21 cellular contexts compared by ENCODE assay signal in genomic region chr22:42914511-42915076, GRCh38.
"Had no signal": no experiment of that assay in that cellular context is flagged by ENCODE, and none has a peak within 500 bp of the region (broad histone marks: within the 10 kb centered on the region; RNA-seq: fewer than 3 reads in every experiment).

No MANE protein-coding gene starts in this region.

- H3K9me3 Mint-ChIP-seq: activated CD8-positive, alpha-beta T cell treated with anti-CD3 and anti-CD28 coated beads for 36 hours; activated naive CD4-positive, alpha-beta T cell treated with anti-CD3 and anti-CD28 coated beads, Interleukin-2, amount 50 U/mL, for 72 hours; central memory CD8-positive, alpha-beta T cell; effector memory CD8-positive, alpha-beta T cell; nephron; T-helper 1 cell treated with Interleukin-12 subunit alpha and Interleukin-12 subunit beta and Interleukin-4 antibody, amounts not matched to agents 30 μg/mL and 1 μg/mL, for 36 hours had no signal

- H3K4me2 ChIP-seq: smooth muscle cell had no signal

- H3K27me3 ChIP-seq: breast epithelium, dorsolateral prefrontal cortex, esophagus muscularis mucosa, sigmoid colon, upper lobe of right lung had no signal

- DNase-seq: activated CD4-positive, alpha-beta T cell treated with anti-CD3 and anti-CD28 coated beads for 48 hours; activated CD4-positive, CD25-positive, alpha-beta regulatory T cell; activated CD8-positive, alpha-beta T cell treated with anti-CD3 and anti-CD28 coated beads for 36 hours; activated gamma-delta T cell treated with Interleukin-2 at 50 U/mL for 16 hours; dorsolateral prefrontal cortex; effector memory CD8-positive, alpha-beta T cell; hypothalamus; left ventricle myocardium superior; occipital lobe; sigmoid colon; stimulated activated CD4-positive, alpha-beta T cell treated with anti-CD3 and anti-CD28 coated beads, Interleukin-4, amount 100 ng/mL, for 1 hour; stimulated activated naive CD4-positive, alpha-beta T cell; upper lobe of right lung had no signal

- H3K36me3 ChIP-seq: breast epithelium had no signal

- H3K36me3 Mint-ChIP-seq: activated naive CD4-positive, alpha-beta T cell treated with anti-CD3 and anti-CD28 coated beads, Interleukin-2, amount 50 U/mL, for 72 hours had no signal

- H3K4me3 ChIP-seq: breast epithelium, dorsolateral prefrontal cortex, esophagus muscularis mucosa, sigmoid colon, smooth muscle cell, thoracic aorta, upper lobe of right lung had no signal

- H3K27me3 Mint-ChIP-seq: activated CD8-positive, alpha-beta T cell treated with anti-CD3 and anti-CD28 coated beads for 36 hours; central memory CD8-positive, alpha-beta T cell; effector memory CD8-positive, alpha-beta T cell had no signal

- H3K27ac ChIP-seq: dorsolateral prefrontal cortex, esophagus muscularis mucosa, sigmoid colon, thoracic aorta, upper lobe of right lung had no signal

- H3K4me1 ChIP-seq: breast epithelium had no signal

- H3K27ac Mint-ChIP-seq: activated CD8-positive, alpha-beta T cell treated with anti-CD3 and anti-CD28 coated beads for 36 hours; activated naive CD4-positive, alpha-beta T cell treated with anti-CD3 and anti-CD28 coated beads, Interleukin-2, amount 50 U/mL, for 72 hours; effector memory CD8-positive, alpha-beta T cell; nephron; T-helper 1 cell treated with Interleukin-12 subunit alpha and Interleukin-12 subunit beta and Interleukin-4 antibody, amounts not matched to agents 30 μg/mL and 1 μg/mL, for 36 hours had no signal

- H3K4me3 Mint-ChIP-seq: activated CD8-positive, alpha-beta T cell treated with anti-CD3 and anti-CD28 coated beads for 36 hours; central memory CD8-positive, alpha-beta T cell; effector memory CD8-positive, alpha-beta T cell; nephron; T-helper 1 cell treated with Interleukin-12 subunit alpha and Interleukin-12 subunit beta and Interleukin-4 antibody, amounts not matched to agents 30 μg/mL and 1 μg/mL, for 36 hours had no signal

- H3K9me3 ChIP-seq: breast epithelium, esophagus muscularis mucosa, sigmoid colon, thoracic aorta, upper lobe of right lung had no signal
